In the genomic region with DNA sequence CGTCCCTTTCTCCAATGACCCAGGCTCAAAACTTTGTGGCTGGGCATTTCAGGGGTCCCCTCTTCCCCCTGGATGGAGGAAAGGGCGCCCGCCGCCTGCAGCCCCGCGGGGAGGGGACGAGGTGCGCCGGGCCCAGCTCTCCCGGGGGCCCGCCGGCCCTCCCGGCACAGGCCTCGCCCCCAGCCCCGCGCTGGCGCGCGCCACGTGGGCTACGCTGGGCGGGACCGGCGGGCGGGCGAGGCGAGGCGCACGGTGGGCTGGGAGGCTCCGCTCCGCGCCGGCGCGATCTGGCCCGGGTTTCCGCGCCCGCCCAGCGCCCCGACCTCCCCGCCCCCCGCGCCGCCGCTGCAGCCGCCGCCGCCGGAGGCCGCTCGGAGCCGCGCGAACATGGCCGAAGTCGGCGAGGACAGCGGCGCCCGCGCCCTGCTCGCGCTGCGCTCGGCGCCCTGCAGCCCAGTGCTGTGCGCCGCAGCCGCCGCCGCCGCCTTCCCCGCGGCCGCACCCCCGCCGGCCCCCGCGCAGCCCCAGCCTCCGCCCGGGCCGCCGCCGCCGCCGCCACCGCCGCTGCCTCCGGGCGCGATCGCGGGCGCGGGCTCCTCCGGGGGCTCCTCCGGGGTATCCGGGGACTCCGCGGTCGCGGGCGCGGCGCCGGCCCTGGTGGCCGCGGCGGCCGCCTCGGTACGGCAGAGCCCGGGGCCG, we compare ENCODE assay signal across 1 cellular context.
TF ChIP-seq lines count a peak whose summit lies in the region.

Gene FOXK1 (plus strand): TSS at position 374 of the 699 bp plus-strand sequence. CDS start 14 bp downstream, at position 388.

TF ChIP-seq in WTC11, 78 proteins besides CTCF, POLR2A, EP300 and RAD21 (continued from another document):
- TF ChIP-seq ZNF512 (CRISPR knock-in tag; IDR thresholded peaks at IDR 0.05; ENCODE audit: borderline replicate concordance) (no peak), NFYB (CRISPR knock-in tag; conservative IDR thresholded peaks at IDR 0.05; ENCODE audit: low read depth) (0 out of 2 replicates have a peak, but pooled peaks have one; percentile 22), ZNF263 (CRISPR knock-in tag; IDR thresholded peaks at IDR 0.05; ENCODE audit: low read depth) (peak; percentile 43; the same call in 1 of the 2 replicates), FOXK1 (CRISPR knock-in tag; IDR thresholded peaks at IDR 0.05) (peak; percentile 83), USF2 (CRISPR knock-in tag; IDR thresholded peaks at IDR 0.05) (peak; percentile 86), ZBTB21 (CRISPR knock-in tag; IDR thresholded peaks at IDR 0.05; ENCODE audit: borderline replicate concordance) (no peak), ZNF232 (CRISPR knock-in tag; IDR thresholded peaks at IDR 0.05) (0 out of 2 replicates have a peak, but pooled peaks have one; percentile 53), ARID4B (CRISPR knock-in tag; IDR thresholded peaks at IDR 0.05; ENCODE audit: borderline replicate concordance) (0 out of 2 replicates have a peak, but pooled peaks have one; percentile 30), CREM (CRISPR knock-in tag; IDR thresholded peaks at IDR 0.05) (peak; percentile 81), TEAD1 (CRISPR knock-in tag; IDR thresholded peaks at IDR 0.05) (peak; percentile 86), ZNF317 (CRISPR knock-in tag; IDR thresholded peaks at IDR 0.05; ENCODE audit: borderline replicate concordance, low read depth) (0 out of 2 replicates have a peak, but pooled peaks have one; percentile 33), GRHL2 (CRISPR knock-in tag; IDR thresholded peaks at IDR 0.05; ENCODE audit: insufficient replicate concordance, severe bottlenecking) (no peak), TEAD4 (CRISPR knock-in tag; IDR thresholded peaks at IDR 0.05) (peak; percentile 44; the same call in 1 of the 2 replicates), PRDM15 (CRISPR knock-in tag; IDR thresholded peaks at IDR 0.05) (peak; percentile 95), RORB (CRISPR knock-in tag; IDR thresholded peaks at IDR 0.05) (no peak), ZNF219 (CRISPR knock-in tag; IDR thresholded peaks at IDR 0.05; ENCODE audit: borderline replicate concordance) (no peak), GTF2I (CRISPR knock-in tag; conservative IDR thresholded peaks at IDR 0.05) (no peak), JAZF1 (CRISPR knock-in tag; IDR thresholded peaks at IDR 0.05) (no peak), ZNF671 (CRISPR knock-in tag; IDR thresholded peaks at IDR 0.05) (no peak), ESRRA (CRISPR knock-in tag; IDR thresholded peaks at IDR 0.05; ENCODE audit: borderline replicate concordance) (peak; percentile 82; the same call in 1 of the 2 replicates), NR3C1 (CRISPR knock-in tag; conservative IDR thresholded peaks at IDR 0.05; ENCODE audit: low read depth) (no peak), JUN (CRISPR knock-in tag; IDR thresholded peaks at IDR 0.05) (peak; percentile 64; the same call in 1 of the 2 replicates), FOXP4 (CRISPR knock-in tag; IDR thresholded peaks at IDR 0.05) (peak; percentile 95), ZNF121 (CRISPR knock-in tag; IDR thresholded peaks at IDR 0.05) (no peak)
- TF ChIP-seq, protein P1, sequence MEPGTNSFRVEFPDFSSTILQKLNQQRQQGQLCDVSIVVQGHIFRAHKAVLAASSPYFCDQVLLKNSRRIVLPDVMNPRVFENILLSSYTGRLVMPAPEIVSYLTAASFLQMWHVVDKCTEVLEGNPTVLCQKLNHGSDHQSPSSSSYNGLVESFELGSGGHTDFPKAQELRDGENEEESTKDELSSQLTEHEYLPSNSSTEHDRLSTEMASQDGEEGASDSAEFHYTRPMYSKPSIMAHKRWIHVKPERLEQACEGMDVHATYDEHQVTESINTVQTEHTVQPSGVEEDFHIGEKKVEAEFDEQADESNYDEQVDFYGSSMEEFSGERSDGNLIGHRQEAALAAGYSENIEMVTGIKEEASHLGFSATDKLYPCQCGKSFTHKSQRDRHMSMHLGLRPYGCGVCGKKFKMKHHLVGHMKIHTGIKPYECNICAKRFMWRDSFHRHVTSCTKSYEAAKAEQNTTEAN (CRISPR knock-in tag; IDR thresholded peaks at IDR 0.05), result no peak
- TF ChIP-seq, protein P2, sequence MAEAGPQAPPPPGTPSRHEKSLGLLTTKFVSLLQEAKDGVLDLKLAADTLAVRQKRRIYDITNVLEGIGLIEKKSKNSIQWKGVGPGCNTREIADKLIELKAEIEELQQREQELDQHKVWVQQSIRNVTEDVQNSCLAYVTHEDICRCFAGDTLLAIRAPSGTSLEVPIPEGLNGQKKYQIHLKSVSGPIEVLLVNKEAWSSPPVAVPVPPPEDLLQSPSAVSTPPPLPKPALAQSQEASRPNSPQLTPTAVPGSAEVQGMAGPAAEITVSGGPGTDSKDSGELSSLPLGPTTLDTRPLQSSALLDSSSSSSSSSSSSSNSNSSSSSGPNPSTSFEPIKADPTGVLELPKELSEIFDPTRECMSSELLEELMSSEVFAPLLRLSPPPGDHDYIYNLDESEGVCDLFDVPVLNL (CRISPR knock-in tag; IDR thresholded peaks at IDR 0.05; ENCODE audit: borderline replicate concordance, low read depth), result no peak
- TF ChIP-seq, protein P3, sequence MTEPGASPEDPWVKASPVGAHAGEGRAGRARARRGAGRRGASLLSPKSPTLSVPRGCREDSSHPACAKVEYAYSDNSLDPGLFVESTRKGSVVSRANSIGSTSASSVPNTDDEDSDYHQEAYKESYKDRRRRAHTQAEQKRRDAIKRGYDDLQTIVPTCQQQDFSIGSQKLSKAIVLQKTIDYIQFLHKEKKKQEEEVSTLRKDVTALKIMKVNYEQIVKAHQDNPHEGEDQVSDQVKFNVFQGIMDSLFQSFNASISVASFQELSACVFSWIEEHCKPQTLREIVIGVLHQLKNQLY (CRISPR knock-in tag; IDR thresholded peaks at IDR 0.05), result no peak
- TF ChIP-seq, protein P4, sequence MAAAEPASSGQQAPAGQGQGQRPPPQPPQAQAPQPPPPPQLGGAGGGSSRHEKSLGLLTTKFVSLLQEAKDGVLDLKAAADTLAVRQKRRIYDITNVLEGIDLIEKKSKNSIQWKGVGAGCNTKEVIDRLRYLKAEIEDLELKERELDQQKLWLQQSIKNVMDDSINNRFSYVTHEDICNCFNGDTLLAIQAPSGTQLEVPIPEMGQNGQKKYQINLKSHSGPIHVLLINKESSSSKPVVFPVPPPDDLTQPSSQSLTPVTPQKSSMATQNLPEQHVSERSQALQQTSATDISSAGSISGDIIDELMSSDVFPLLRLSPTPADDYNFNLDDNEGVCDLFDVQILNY (CRISPR knock-in tag; IDR thresholded peaks at IDR 0.05), result peak; percentile 56; the same call in 1 of the 2 replicates
- TF ChIP-seq, protein P5, sequence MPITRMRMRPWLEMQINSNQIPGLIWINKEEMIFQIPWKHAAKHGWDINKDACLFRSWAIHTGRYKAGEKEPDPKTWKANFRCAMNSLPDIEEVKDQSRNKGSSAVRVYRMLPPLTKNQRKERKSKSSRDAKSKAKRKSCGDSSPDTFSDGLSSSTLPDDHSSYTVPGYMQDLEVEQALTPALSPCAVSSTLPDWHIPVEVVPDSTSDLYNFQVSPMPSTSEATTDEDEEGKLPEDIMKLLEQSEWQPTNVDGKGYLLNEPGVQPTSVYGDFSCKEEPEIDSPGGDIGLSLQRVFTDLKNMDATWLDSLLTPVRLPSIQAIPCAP (CRISPR knock-in tag; IDR thresholded peaks at IDR 0.05), result peak; percentile 64; the same call in 1 of the 2 replicates
- TF ChIP-seq, protein P6, sequence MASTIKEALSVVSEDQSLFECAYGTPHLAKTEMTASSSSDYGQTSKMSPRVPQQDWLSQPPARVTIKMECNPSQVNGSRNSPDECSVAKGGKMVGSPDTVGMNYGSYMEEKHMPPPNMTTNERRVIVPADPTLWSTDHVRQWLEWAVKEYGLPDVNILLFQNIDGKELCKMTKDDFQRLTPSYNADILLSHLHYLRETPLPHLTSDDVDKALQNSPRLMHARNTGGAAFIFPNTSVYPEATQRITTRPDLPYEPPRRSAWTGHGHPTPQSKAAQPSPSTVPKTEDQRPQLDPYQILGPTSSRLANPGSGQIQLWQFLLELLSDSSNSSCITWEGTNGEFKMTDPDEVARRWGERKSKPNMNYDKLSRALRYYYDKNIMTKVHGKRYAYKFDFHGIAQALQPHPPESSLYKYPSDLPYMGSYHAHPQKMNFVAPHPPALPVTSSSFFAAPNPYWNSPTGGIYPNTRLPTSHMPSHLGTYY (CRISPR knock-in tag; IDR thresholded peaks at IDR 0.05), result no peak
TF ChIP-seq in WTC11: peak in this region for 21.
